ENCODE assay signal across 8 cellular contexts in the genomic region with DNA sequence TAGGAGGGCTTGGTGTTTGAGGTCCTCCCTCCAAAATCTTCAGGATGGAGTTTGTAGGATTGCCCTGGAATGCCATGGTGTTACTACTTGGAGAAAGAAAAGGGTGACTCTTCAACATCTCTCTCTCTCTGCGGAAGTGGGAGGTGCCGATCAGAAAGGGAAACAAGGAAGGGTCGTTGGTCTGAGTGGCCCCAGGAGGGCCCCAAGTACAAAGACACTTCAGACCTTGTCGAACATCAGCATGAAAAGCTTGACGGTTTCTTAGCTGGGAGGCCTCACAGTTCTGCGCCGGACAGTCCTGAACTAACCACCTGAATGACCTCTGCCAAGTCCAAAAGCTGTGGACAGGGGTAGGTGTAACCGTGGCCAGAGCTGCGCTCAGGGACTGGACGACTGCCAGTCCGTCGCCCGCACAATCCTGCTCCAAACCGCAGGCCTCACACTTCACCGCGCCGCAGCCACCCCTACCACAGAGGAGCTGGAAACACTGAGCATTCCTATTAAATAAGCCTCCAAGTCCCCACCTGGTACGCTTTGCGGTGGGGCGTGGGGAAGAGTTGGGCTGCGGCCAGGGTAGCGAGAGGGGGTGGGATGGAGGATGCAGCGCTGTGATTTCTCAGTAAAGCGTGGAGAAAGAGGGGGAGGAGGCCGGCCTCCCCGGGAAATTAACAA. TPM values are rescaled to one million over a fixed set of nuclear protein-coding genes. Genes with fewer than 3 reads are reported as not detected.
A peak's percentile ranks its signal among the peaks of the same experiment; 100 is the strongest.
DNase-seq lines count a peak whose midpoint lies in the region; ATAC-seq and TF ChIP-seq lines count a peak whose summit lies in the region.

No MANE protein-coding gene starts in this region.

- no peaks in the 10 kb centered on the region for H3K79me2 ChIP-seq in GM23338 (replicated peaks; ENCODE audit: insufficient read depth)
- H3K79me2 ChIP-seq in OCI-LY7 (ENCODE audit: insufficient read depth, low read depth, low read length) = no peaks in the 10 kb centered on the region

- intact Hi-C loops in OCI-LY7 (cut with micrococcal nuclease; ENCODE audit: unreplicated experiment) = no loop called here

- no peak overlapping the region for H3K27ac ChIP-seq in GM23338 (ENCODE audit: low read depth)
- H3K27ac ChIP-seq in OCI-LY7 (ENCODE audit: low read depth, low read length, poor library complexity, severe bottlenecking) = no peak overlapping the region

- no TSS peak for BruUV-seq in OCI-LY7 (replicated peaks; lab: Mats Ljungman, UMichigan)

- H4K20me1 ChIP-seq in GM23338 (replicated peaks; ENCODE audit: insufficient read depth) (peaks cover 4% of the 10 kb centered on the region), OCI-LY7 (ENCODE audit: insufficient read depth, low read length) (no peaks in the 10 kb centered on the region)

- peaks cover 82% of the 10 kb centered on the region for H3K4me1 Mint-ChIP-seq in GM23338

- CTCF ChIA-PET in OCI-LY7 (lab: Charles Lee; ENCODE audit: unreplicated experiment) (no interaction called here), HEK293T (lab: Yijun Ruan, JAX) (no interaction called here)

- POLR2A ChIA-PET in OCI-LY7 (lab: Charles Lee) (interaction anchor here (1.1 kb wide), 1 partner anchor 9 kb away, joined by 5 read pairs; no protein-coding TSS in a partner anchor), HEK293T (lab: Yijun Ruan, JAX) (interaction anchor here (0.9 kb wide), 1 partner anchor 12 kb away, joined by 3 read pairs; no protein-coding TSS in a partner anchor)

- peak overlapping the region; percentile 92 for H2AFZ ChIP-seq in GM23338
- H2AFZ ChIP-seq in OCI-LY7 (ENCODE audit: low read length) = peak overlapping the region; percentile 77

- peak; percentile 9 for ATAC-seq in GM23338
- peak; percentile 12 for ATAC-seq in esophagus mucosa

- H3K9me2 ChIP-seq in GM23338 (ENCODE audit: insufficient read depth) (no peaks in the 10 kb centered on the region), OCI-LY7 (ENCODE audit: insufficient read depth, low read length) (no peaks in the 10 kb centered on the region)

- peak overlapping the region; percentile 62 for H3K4me3 ChIP-seq in GM23338
- H3K4me3 ChIP-seq in OCI-LY7 (ENCODE audit: low read depth, low read length, poor library complexity, severe bottlenecking) = no peak overlapping the region

- peak overlapping the region; percentile 87 for H3K4me2 ChIP-seq in GM23338
- peak overlapping the region; percentile 36 for H3K4me2 ChIP-seq in OCI-LY7 (ENCODE audit: low read length)

- H3K4me1 ChIP-seq in GM23338 (ENCODE audit: insufficient read depth) = peaks cover 85% of the 10 kb centered on the region
- H3K4me1 ChIP-seq in OCI-LY7 (ENCODE audit: insufficient read depth, low read length, poor library complexity, severe bottlenecking) = peaks cover 26% of the 10 kb centered on the region

- no peaks in the 10 kb centered on the region for H3K36me3 ChIP-seq in GM23338 (ENCODE audit: insufficient read depth)
- no peaks in the 10 kb centered on the region for H3K36me3 ChIP-seq in OCI-LY7 (ENCODE audit: insufficient read depth, low read length)

- H3K27me3 ChIP-seq in GM23338 (ENCODE audit: insufficient read depth) = peaks cover 100% of the 10 kb centered on the region

- H3K36me3 Mint-ChIP-seq in GM23338 (ENCODE audit: low read depth) = no peaks in the 10 kb centered on the region

- no peak for TF ChIP-seq CTCF in GM23338 (conservative IDR thresholded peaks at IDR 0.05; ENCODE audit: low read depth in 2 of 2)
- TF ChIP-seq CTCF in OCI-LY7 (conservative IDR thresholded peaks at IDR 0.05; ENCODE audit: low read length) = no peak

- peaks cover 48% of the 10 kb centered on the region for H3F3A ChIP-seq in GM23338 (replicated peaks; ENCODE audit: low read depth)

- H3K27ac Mint-ChIP-seq in GM23338 = no peak overlapping the region

- DNase-seq in GM23338 (ENCODE audit: low spot score) (peak; percentile 67), OCI-LY7 (ENCODE audit: low spot score) (no peak), retina (peak; percentile 61), HEK293T (ENCODE audit: extremely low spot score) (no peak), LoVo (ENCODE audit: low spot score) (no peak)
- DNase-seq in activated CD4-positive, alpha-beta T cell treated with anti-CD3 and anti-CD28 coated beads for 4 hours = no peak
- no peak for DNase-seq in stimulated activated CD4-positive, alpha-beta T cell treated with anti-CD3 and anti-CD28 coated beads, Interleukin-12 subunit alpha, Interleukin-12 subunit beta, amount 100 ng/mL, for 4 hours

- H3K9me3 Mint-ChIP-seq in GM23338 = no peaks in the 10 kb centered on the region

- H3K27me3 Mint-ChIP-seq in GM23338 (ENCODE audit: insufficient read depth, low read depth, poor library complexity) = peaks cover 100% of the 10 kb centered on the region

- H3K9me3 ChIP-seq in OCI-LY7 (ENCODE audit: low read length) = no peaks in the 10 kb centered on the region

- H3K4me3 Mint-ChIP-seq in GM23338 = peak overlapping the region; percentile 65

TF ChIP-seq in GM23338, 12 proteins besides CTCF, POLR2A, EP300 and RAD21 (continues in another document):
- TF ChIP-seq ZNF331 (CRISPR knock-in tag; IDR thresholded peaks at IDR 0.05; ENCODE audit: low read depth) = no peak
- TF ChIP-seq NANOG (IDR thresholded peaks at IDR 0.05; ENCODE audit: borderline replicate concordance) = no peak
- TF ChIP-seq STAT1 (IDR thresholded peaks at IDR 0.05; ENCODE audit: unreplicated experiment) = no peak
- no peak for TF ChIP-seq CREB1 (CRISPR knock-in tag; IDR thresholded peaks at IDR 0.05; ENCODE audit: low read depth)
- TF ChIP-seq EZH2 (IDR thresholded peaks at IDR 0.05; ENCODE audit: low read depth, unreplicated experiment) = peak; percentile 19
- no peak for TF ChIP-seq POLR2AphosphoS5 (IDR thresholded peaks at IDR 0.05; ENCODE audit: low read depth)

TF ChIP-seq in HEK293T, 16 proteins besides CTCF, POLR2A, EP300 and RAD21:
- no peak for TF ChIP-seq L3MBTL2 (conservative IDR thresholded peaks at IDR 0.05)
- no peak for TF ChIP-seq HDGF (IDR thresholded peaks at IDR 0.05; ENCODE audit: borderline replicate concordance)
- no peak for TF ChIP-seq FOXA1 (IDR thresholded peaks at IDR 0.05)
- TF ChIP-seq TARDBP (IDR thresholded peaks at IDR 0.05) = no peak
- no peak for TF ChIP-seq SUZ12 (IDR thresholded peaks at IDR 0.05)
- TF ChIP-seq FOXM1 (IDR thresholded peaks at IDR 0.05; ENCODE audit: borderline replicate concordance) = no peak
- no peak for TF ChIP-seq BHLHE40 (IDR thresholded peaks at IDR 0.05; ENCODE audit: borderline replicate concordance)
- no peak for TF ChIP-seq ZNF384 (IDR thresholded peaks at IDR 0.05)
- TF ChIP-seq, protein P1, sequence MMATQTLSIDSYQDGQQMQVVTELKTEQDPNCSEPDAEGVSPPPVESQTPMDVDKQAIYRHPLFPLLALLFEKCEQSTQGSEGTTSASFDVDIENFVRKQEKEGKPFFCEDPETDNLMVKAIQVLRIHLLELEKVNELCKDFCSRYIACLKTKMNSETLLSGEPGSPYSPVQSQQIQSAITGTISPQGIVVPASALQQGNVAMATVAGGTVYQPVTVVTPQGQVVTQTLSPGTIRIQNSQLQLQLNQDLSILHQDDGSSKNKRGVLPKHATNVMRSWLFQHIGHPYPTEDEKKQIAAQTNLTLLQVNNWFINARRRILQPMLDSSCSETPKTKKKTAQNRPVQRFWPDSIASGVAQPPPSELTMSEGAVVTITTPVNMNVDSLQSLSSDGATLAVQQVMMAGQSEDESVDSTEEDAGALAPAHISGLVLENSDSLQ (IDR thresholded peaks at IDR 0.05) = no peak
- no peak for TF ChIP-seq NFRKB (IDR thresholded peaks at IDR 0.05)
- TF ChIP-seq FOXK2 (IDR thresholded peaks at IDR 0.05) = no peak
- no peak for TF ChIP-seq SP1 (IDR thresholded peaks at IDR 0.05)
- no peak for TF ChIP-seq ELF4 (IDR thresholded peaks at IDR 0.05)
- no peak for TF ChIP-seq CTBP1 (IDR thresholded peaks at IDR 0.05; ENCODE audit: borderline replicate concordance)
- TF ChIP-seq LEF1 (IDR thresholded peaks at IDR 0.05; ENCODE audit: borderline replicate concordance) = no peak

RNA-seq across cellular contexts. Expression of a gene that starts 0.5 kb away (rescaled TPM):
- not detected in 2 replicates for total RNA-seq in GM23338 (2014; rRNA removed; shearing (Covaris generic))
- polyA plus RNA-seq in GM23338 (2016; fragmentation: Nextera tagmentation; extraction: Ambion mirVana) = 0.34 TPM in 1 of 2 replicates, not detected in the other
- not detected in 2 replicates for total RNA-seq in OCI-LY7 (2014; rRNA removed; shearing (Covaris generic))
- not detected in 2 replicates for total RNA-seq in OCI-LY7 (2022)
- total RNA-seq in esophagus mucosa = not detected

RNA-seq across cellular contexts. Expression of a gene that starts 35.0 kb away (rescaled TPM):
- total RNA-seq in GM23338 (2014; rRNA removed; shearing (Covaris generic)) = 18.3 and 21.1 TPM in 2 replicates
- polyA plus RNA-seq in GM23338 (2016; fragmentation: Nextera tagmentation; extraction: Ambion mirVana) = 17.2 and 24.3 TPM in 2 replicates
- 38.6 and 45.0 TPM in 2 replicates for total RNA-seq in OCI-LY7 (2014; rRNA removed; shearing (Covaris generic))
- total RNA-seq in OCI-LY7 (2022) = 28.9 and 30.4 TPM in 2 replicates
- total RNA-seq in esophagus mucosa = 29.7 TPM

Comparison
In these comparisons a context has a peak if more than half of its experiments do, and no peak if none do; other contexts are left out.
1. DNase-seq: peak in GM23338 (single experiment) and retina (single experiment); none in OCI-LY7 (single experiment), HEK293T (single experiment), LoVo (single experiment), activated CD4-positive, alpha-beta T cell treated with anti-CD3 and anti-CD28 coated beads for 4 hours (0 of 2) and stimulated activated CD4-positive, alpha-beta T cell treated with anti-CD3 and anti-CD28 coated beads, Interleukin-12 subunit alpha, Interleukin-12 subunit beta, amount 100 ng/mL, for 4 hours (single experiment).